ENCODE assay signal across 19 cellular contexts in genomic region chr5:33789558-33789957, GRCh38.
"Had no signal": no experiment of that assay in that cellular context is flagged by ENCODE, and none has a peak within 500 bp of the region (broad histone marks: within the 10 kb centered on the region; RNA-seq: fewer than 3 reads in every experiment).

No MANE protein-coding gene starts in this region.

- H3K4me3 ChIP-seq: heart left ventricle, neural progenitor cell had no signal

- H3K27me3 Mint-ChIP-seq: activated CD8-positive, alpha-beta memory T cell treated with anti-CD3 and anti-CD28 coated beads, Interleukin-2, amount 10 ng/mL, durations not matched to agents 7 days and 5 days; activated naive CD4-positive, alpha-beta T cell treated with anti-CD3 and anti-CD28 coated beads, Interleukin-2, amount 50 U/mL, for 24 hours; type B pancreatic cell had no signal

- DNase-seq: activated CD4-positive, alpha-beta T cell treated with anti-CD3 and anti-CD28 coated beads, Interleukin-2, amount 50 U/mL, for 4 hours; activated CD4-positive, CD25-positive, alpha-beta regulatory T cell treated with anti-CD3 and anti-CD28 coated beads, Interleukin-2, amount 50 U/mL, for 72 hours; activated CD8-positive, alpha-beta memory T cell treated with anti-CD3 and anti-CD28 coated beads, Interleukin-2, amount 10 ng/mL, durations not matched to agents 7 days and 5 days; activated effector memory CD4-positive, alpha-beta T cell treated with Interleukin-2 at 50 U/mL for 16 hours; activated T-cell treated with anti-CD3 and anti-CD28 coated beads, Interleukin-2, amount 50 U/mL, for 24 hours; cerebellar nuclear complex; mesendoderm had no signal

- H3K4me1 Mint-ChIP-seq: activated CD8-positive, alpha-beta memory T cell treated with anti-CD3 and anti-CD28 coated beads, Interleukin-2, amount 10 ng/mL, durations not matched to agents 7 days and 5 days; activated naive CD4-positive, alpha-beta T cell treated with anti-CD3 and anti-CD28 coated beads, Interleukin-2, amount 50 U/mL, for 24 hours; stimulated activated memory B cell treated with anti-CD40 and anti-IgM and Interleukin-4, amounts not matched to agents 10 μg/mL and 1 μg/mL and 100 μg/mL, for 72 hours had no signal

- H3K27ac ChIP-seq: neural progenitor cell, parathyroid adenoma had no signal

- H3K36me3 Mint-ChIP-seq: activated CD8-positive, alpha-beta memory T cell treated with anti-CD3 and anti-CD28 coated beads, Interleukin-2, amount 10 ng/mL, durations not matched to agents 7 days and 5 days; activated naive CD4-positive, alpha-beta T cell treated with anti-CD3 and anti-CD28 coated beads, Interleukin-2, amount 50 U/mL, for 24 hours; brain; stimulated activated memory B cell treated with anti-CD40 and anti-IgM and Interleukin-4, amounts not matched to agents 10 μg/mL and 1 μg/mL and 100 μg/mL, for 72 hours; type B pancreatic cell had no signal

- H3K4me2 ChIP-seq: neural progenitor cell had no signal

- H3K9ac ChIP-seq: neural progenitor cell, parathyroid adenoma had no signal

- H3K27ac Mint-ChIP-seq: activated CD8-positive, alpha-beta memory T cell treated with anti-CD3 and anti-CD28 coated beads, Interleukin-2, amount 10 ng/mL, durations not matched to agents 7 days and 5 days; activated naive CD4-positive, alpha-beta T cell treated with anti-CD3 and anti-CD28 coated beads, Interleukin-2, amount 50 U/mL, for 24 hours; activated T-cell treated with anti-CD3 and anti-CD28 coated beads, Interleukin-2, amount 50 U/mL, for 24 hours; brain; neural progenitor cell; stimulated activated memory B cell treated with anti-CD40 and anti-IgM and Interleukin-4, amounts not matched to agents 10 μg/mL and 1 μg/mL and 100 μg/mL, for 72 hours; type B pancreatic cell had no signal

- ATAC-seq: activated CD8-positive, alpha-beta memory T cell treated with anti-CD3 and anti-CD28 coated beads, Interleukin-2, amount 10 ng/mL, durations not matched to agents 7 days and 5 days; esophagus mucosa; left lobe of liver; stimulated activated memory B cell treated with anti-CD40 and anti-IgM and Interleukin-4, amounts not matched to agents 10 μg/mL and 1 μg/mL and 100 μg/mL, for 72 hours had no signal

- H3K4me1 ChIP-seq: foreskin keratinocyte, parathyroid adenoma had no signal

- H3K36me3 ChIP-seq: heart left ventricle had no signal

- H3K27me3 ChIP-seq: foreskin keratinocyte, heart left ventricle, neural progenitor cell had no signal

- H2AFZ ChIP-seq: neural progenitor cell, parathyroid adenoma had no signal

- FAIRE-seq: endometrium, islet of Langerhans had no signal

- H3K4me3 Mint-ChIP-seq: activated CD8-positive, alpha-beta memory T cell treated with anti-CD3 and anti-CD28 coated beads, Interleukin-2, amount 10 ng/mL, durations not matched to agents 7 days and 5 days; activated naive CD4-positive, alpha-beta T cell treated with anti-CD3 and anti-CD28 coated beads, Interleukin-2, amount 50 U/mL, for 24 hours; activated T-cell treated with anti-CD3 and anti-CD28 coated beads, Interleukin-2, amount 50 U/mL, for 24 hours; brain; neural progenitor cell; stimulated activated memory B cell treated with anti-CD40 and anti-IgM and Interleukin-4, amounts not matched to agents 10 μg/mL and 1 μg/mL and 100 μg/mL, for 72 hours; type B pancreatic cell had no signal
